14 cellular contexts compared by ENCODE assay signal in the genomic region with DNA sequence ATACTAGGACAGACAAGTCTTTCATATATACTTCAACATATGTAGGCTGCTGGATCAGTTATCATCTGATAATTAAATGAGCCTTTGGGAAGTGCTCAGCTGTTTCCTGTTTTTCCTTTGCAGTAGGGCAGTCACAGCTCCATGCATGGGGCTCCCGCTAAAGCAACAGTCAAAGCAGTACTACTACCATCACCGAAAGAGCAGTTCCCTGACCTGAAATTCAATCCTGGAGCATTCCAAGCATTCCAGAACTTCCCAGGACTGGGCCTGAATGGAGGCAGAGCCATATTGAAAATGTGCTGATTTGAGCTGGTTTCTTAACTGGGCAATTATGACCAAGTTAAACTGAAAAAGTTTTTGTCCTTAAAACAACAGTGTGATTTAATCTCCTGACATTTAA. TPM values are rescaled to one million over a fixed set of nuclear protein-coding genes. Genes with fewer than 3 reads are reported as not detected.
DNase-seq lines count a peak whose midpoint lies in the region; ATAC-seq and TF ChIP-seq lines count a peak whose summit lies in the region.
"Had no signal": no experiment of that assay in that cellular context is flagged by ENCODE, and none has a peak within 500 bp of the region (broad histone marks: within the 10 kb centered on the region; RNA-seq: fewer than 3 reads in every experiment).

No MANE protein-coding gene starts in this region.

- intact Hi-C loops in CD8-positive, alpha-beta T cell (cut with DNase I, micrococcal nuclease) = loop anchor here in 1 of 2 experiments (1.0 kb wide), 1 partner anchor 8 kb away; no protein-coding TSS in a partner anchor

- POLR2A ChIA-PET in CD8-positive, alpha-beta T cell (lab: Charles Lee) = interaction anchor here (1.3 kb wide), 1 partner anchor 20 kb away, joined by 4 read pairs; a partner anchor contains a TSS

- H3K27ac ChIP-seq in CD8-positive, alpha-beta T cell (ENCODE audit: low read depth, low read length) = no peak overlapping the region
- H3K27ac ChIP-seq: upper lobe of right lung had no signal

- TF ChIP-seq CTCF in BE2C (IDR thresholded peaks at IDR 0.05; ENCODE audit: low read depth, low read length) = no peak
- no peak for TF ChIP-seq CTCF in CD8-positive, alpha-beta T cell (IDR thresholded peaks at IDR 0.05)

- H3K36me3 ChIP-seq in BE2C = no peaks in the 10 kb centered on the region
- no peaks in the 10 kb centered on the region for H3K36me3 ChIP-seq in CD8-positive, alpha-beta T cell (ENCODE audit: insufficient read depth, low read length)
- H3K36me3 ChIP-seq: upper lobe of right lung had no signal

- H3K27me3 ChIP-seq in BE2C = no peaks in the 10 kb centered on the region
- no peaks in the 10 kb centered on the region for H3K27me3 ChIP-seq in CD8-positive, alpha-beta T cell (ENCODE audit: insufficient read depth, low read length)
- H3K27me3 ChIP-seq: upper lobe of right lung had no signal

- H3K4me1 ChIP-seq in BE2C = 0 out of 2 replicates have a peak, but pooled peaks cover 3% of the 10 kb centered on the region
- H3K4me1 ChIP-seq in CD8-positive, alpha-beta T cell (ENCODE audit: insufficient read depth, low read length) = peaks cover 20% of the 10 kb centered on the region
- H3K4me1 ChIP-seq: upper lobe of right lung had no signal

- H3K9me3 Mint-ChIP-seq in CD8-positive, alpha-beta T cell = peaks cover 6% of the 10 kb centered on the region

- H3K36me3 Mint-ChIP-seq in CD8-positive, alpha-beta T cell = peaks cover 21% of the 10 kb centered on the region

- CTCF ChIA-PET in CD8-positive, alpha-beta T cell (lab: Charles Lee) = no interaction called here

- no peak overlapping the region for H3K4me3 ChIP-seq in BE2C (ENCODE audit: low read depth, low read length)
- H3K4me3 ChIP-seq in CD8-positive, alpha-beta T cell (ENCODE audit: low read depth, low read length) = no peak overlapping the region
- H3K4me3 ChIP-seq: upper lobe of right lung had no signal

- ATAC-seq in CD8-positive, alpha-beta T cell = no peak
- ATAC-seq in HG02981 (IDR thresholded peaks at IDR 0.05; ENCODE audit: unreplicated experiment) = no peak
- ATAC-seq: stimulated activated effector memory CD8-positive, alpha-beta T cell treated with anti-CD3 and anti-CD28 coated beads, Interleukin-12 subunit alpha, Interleukin-12 subunit beta, amount 100 ng/mL, for 72 hours; upper lobe of right lung had no signal

- peaks cover 50% of the 10 kb centered on the region for H3K4me1 Mint-ChIP-seq in CD8-positive, alpha-beta T cell (ENCODE audit: low read depth)

- no peaks in the 10 kb centered on the region for H3K9me3 ChIP-seq in BE2C
- H3K9me3 ChIP-seq in CD8-positive, alpha-beta T cell (ENCODE audit: low read length) = peaks cover 5% of the 10 kb centered on the region

- H3K27ac Mint-ChIP-seq in CD8-positive, alpha-beta T cell = no peak overlapping the region
- H3K27ac Mint-ChIP-seq: stimulated activated effector memory CD8-positive, alpha-beta T cell treated with anti-CD3 and anti-CD28 coated beads, Interleukin-12 subunit alpha, Interleukin-12 subunit beta, amount 100 ng/mL, for 72 hours had no signal

- H3K4me3 Mint-ChIP-seq in CD8-positive, alpha-beta T cell = no peak overlapping the region
- H3K4me3 Mint-ChIP-seq: stimulated activated effector memory CD8-positive, alpha-beta T cell treated with anti-CD3 and anti-CD28 coated beads, Interleukin-12 subunit alpha, Interleukin-12 subunit beta, amount 100 ng/mL, for 72 hours had no signal

- H3K27me3 Mint-ChIP-seq in CD8-positive, alpha-beta T cell (ENCODE audit: low read depth) = no peaks in the 10 kb centered on the region

- peak; percentile 30 for DNase-seq in BE2C
- peak; percentile 68 for DNase-seq in RPMI7951 (ENCODE audit: low read depth)
- DNase-seq in fibroblast of peridontal ligament (ENCODE audit: extremely low read depth) = peak; percentile 51
- peak; percentile 78 for DNase-seq in myocyte (ENCODE audit: low read depth)
- DNase-seq in CD8-positive, alpha-beta T cell = no peak
- no peak for DNase-seq in NCI-H524 (lab: John Stamatoyannopoulos, UW)
- DNase-seq in NCI-H748 (lab: John Stamatoyannopoulos, UW; ENCODE audit: unreplicated experiment) = no peak
- DNase-seq: activated effector memory CD4-positive, alpha-beta T cell treated with anti-CD3 and anti-CD28 coated beads, Interleukin-2, amount 50 U/mL, for 16 hours; DND-41; NCI-H2029 treated with DMSO at 0.1 percent for 48 hours; stimulated activated CD4-positive, alpha-beta T cell treated with anti-CD3 and anti-CD28 coated beads, Interleukin-4, amount 100 ng/mL, for 24 hours; upper lobe of right lung had no signal

RNA-seq across cellular contexts. Expression of a gene that starts 20.5 kb away (rescaled TPM):
- polyA plus RNA-seq in BE2C (2012; ENCODE audit: insufficient read depth, insufficient read length, low read depth) = 25.7 TPM
- total RNA-seq in RPMI7951 (2014; rRNA removed; shearing (Covaris generic)) = 70.3 and 84.6 TPM in 2 replicates
- 160 and 188 TPM in 2 replicates for total RNA-seq in myocyte
- 28.2 TPM for polyA plus RNA-seq in myocyte (2012)
- 10 to 100 TPM; 28.3 to 36.0 TPM for total RNA-seq in CD8-positive, alpha-beta T cell

Comparison
In these comparisons a context has a peak if more than half of its experiments do, and no peak if none do; other contexts are left out.
1. DNase-seq: peak in BE2C (single experiment), RPMI7951 (single experiment), fibroblast of peridontal ligament (single experiment) and myocyte (single experiment); none in CD8-positive, alpha-beta T cell (0 of 7), NCI-H524 (0 of 2) and NCI-H748 (single experiment).